In genomic region chr6:57046332-57047256, GRCh38 we compare ENCODE assay signal across 8 cellular contexts. TPM values are rescaled to one million over a fixed set of nuclear protein-coding genes. Genes with fewer than 3 reads are reported as not detected.
DNase-seq lines count a peak whose midpoint lies in the region; ATAC-seq and TF ChIP-seq lines count a peak whose summit lies in the region.
"Not testable (repeated sequence)": the region's sequence is repeated elsewhere in the genome, so short reads cannot be mapped to it uniquely, and the experiment has no call there.

Gene KIAA1586, plus strand, starts transcription at chr6:57046693. Its CDS starts 63 bp downstream, at chr6:57046756.

- not testable (repeated sequence) for TF ChIP-seq EP300 in SK-N-SH (IDR thresholded peaks at IDR 0.05; ENCODE audit: borderline replicate concordance in 1 of 2, low read depth in 1 of 2, low read length in 1 of 2)

- H3K4me2 ChIP-seq in SK-N-SH, result peak within 1 kb of the TSS; percentile 71

- TF ChIP-seq RAD21 in SK-N-SH (IDR thresholded peaks at IDR 0.05; ENCODE audit: low read length), result not testable (repeated sequence)

- H3K79me2 ChIP-seq in SK-N-SH (ENCODE audit: insufficient read depth), result peaks cover 39% of the 10 kb centered on the region

- not testable (repeated sequence) for H3K27me3 ChIP-seq in SK-N-SH (ENCODE audit: insufficient read depth); thoracic aorta (replicated peaks; ENCODE audit: insufficient read depth)

- H4K20me1 ChIP-seq in SK-N-SH (ENCODE audit: insufficient read depth), result not testable (repeated sequence)

- H3K9ac ChIP-seq in SK-N-SH, result peak within 1 kb of the TSS; percentile 62; the same call in 1 of the 2 replicates

- TF ChIP-seq CTCF in NB4 (IDR thresholded peaks at IDR 0.05; ENCODE audit: low read depth, low read length); SK-N-SH (IDR thresholded peaks at IDR 0.05); osteocyte (IDR thresholded peaks at IDR 0.05); thoracic aorta (IDR thresholded peaks at IDR 0.05): not testable (repeated sequence)

- H3K9me2 ChIP-seq in SK-N-SH, result not testable (repeated sequence)

- H3K36me3 Mint-ChIP-seq in osteocyte (ENCODE audit: unreplicated experiment), result peaks cover 16% of the 10 kb centered on the region

- H3K27ac ChIP-seq in SK-N-SH (ENCODE audit: low read depth in 2 of 2, low read length in 1 of 2) (peak within 1 kb of the TSS; percentile 58 to 76), thoracic aorta (peak within 1 kb of the TSS in 1 of 2 donors; percentile 9)

- peak within 1 kb of the TSS; percentile 92 for H3K27ac Mint-ChIP-seq in osteocyte (ENCODE audit: unreplicated experiment)

- not testable (repeated sequence) for H3F3A ChIP-seq in SK-N-SH (replicated peaks; ENCODE audit: insufficient read depth)

- DNase-seq in GM04504 (ENCODE audit: low read depth) (peak; percentile 83), NB4 (ENCODE audit: low read depth) (peak; percentile 97), SK-N-SH (peak; percentile 94), glomerular visceral epithelial cell (ENCODE audit: extremely low spot score) (peak; percentile 92), osteocyte (ENCODE audit: extremely low spot score, unreplicated experiment) (peak; percentile 94), thoracic aorta (ENCODE audit: low spot score) (peak; percentile 76)
- peak; percentile 82 for DNase-seq in activated naive CD4-positive, alpha-beta T cell treated with anti-CD3 and anti-CD28 coated beads, Interleukin-2, amount 50 U/mL, for 16 hours

- H3K4me3 Mint-ChIP-seq in osteocyte (ENCODE audit: unreplicated experiment), result peak within 1 kb of the TSS; percentile 93

- H3K4me1 ChIP-seq in SK-N-SH (ENCODE audit: control insufficient read depth in 1 of 2, insufficient read depth in 2 of 2, low read depth in 1 of 2, low read length in 1 of 2) (peaks cover 0 to 12% of the 10 kb centered on the region in 2 experiments; a peak in 2 of 4 replicates), thoracic aorta (ENCODE audit: control insufficient read depth in 1 of 2, low read depth in 2 of 2) (peaks cover 9 to 10% of the 10 kb centered on the region in 2 donors)

- peaks cover 17 to 30% of the 10 kb centered on the region in 2 experiments for H3K36me3 ChIP-seq in SK-N-SH (replicated peaks in 1 of 2; ENCODE audit: control insufficient read depth in 1 of 2, insufficient read depth in 2 of 2, low read length in 1 of 2)
- peaks cover 10% of the 10 kb centered on the region for H3K36me3 ChIP-seq in thoracic aorta

- H2AFZ ChIP-seq in SK-N-SH (ENCODE audit: low read depth), result peak within 1 kb of the TSS; percentile 96

- H3K27me3 Mint-ChIP-seq in osteocyte (ENCODE audit: unreplicated experiment), result peaks cover 14% of the 10 kb centered on the region

- H3K4me3 ChIP-seq in NB4 (ENCODE audit: low read depth, low read length) (peak within 1 kb of the TSS; percentile 68), SK-N-SH (ENCODE audit: low read depth in 2 of 2, low read length in 1 of 2) (peak within 1 kb of the TSS; percentile 55 to 70), thoracic aorta (peak within 1 kb of the TSS; percentile 75)

- peak; percentile 96 for ATAC-seq in HG02571 (IDR thresholded peaks at IDR 0.05; ENCODE audit: unreplicated experiment)
- peak; percentile 84 for ATAC-seq in thoracic aorta (ENCODE audit: insufficient number of reproducible peaks, low FRiP score, low read depth)

- not testable (repeated sequence) for H3K9me3 ChIP-seq in SK-N-SH, thoracic aorta

- POLR2A ChIA-PET in SK-N-SH (lab: Yijun Ruan, JAX), result interaction anchor here (0.8 to 1.2 kb wide), 2 partner anchors 10 to 43 kb away, joined by 3 read pairs; partner anchors contain the start of gene ZNF451

- WGBS in SK-N-SH (ENCODE audit: low lambda C conversion rate), result under 1% methylated on average over 32 of the region's 78 CpGs

- CTCF ChIA-PET in SK-N-SH (lab: Yijun Ruan, JAX), result interaction anchor here (1.0 to 1.9 kb wide), 3 partner anchors 23 to 142 kb away, joined by 3 to 5 read pairs (median 3); partner anchors contain the start of gene BEND6

- peaks cover 26% of the 10 kb centered on the region for H3K4me1 Mint-ChIP-seq in osteocyte (ENCODE audit: unreplicated experiment)

- not testable (repeated sequence) for H3K9me3 Mint-ChIP-seq in osteocyte (ENCODE audit: unreplicated experiment)

- TF ChIP-seq POLR2A in NB4 (IDR thresholded peaks at IDR 0.05; ENCODE audit: extremely low read depth, insufficient read length), result peak; percentile 70

TF ChIP-seq in SK-N-SH, 30 proteins besides CTCF, POLR2A, EP300 and RAD21:
- peak; percentile 71 for TF ChIP-seq TAF1 (IDR thresholded peaks at IDR 0.05; ENCODE audit: borderline replicate concordance, low read depth, low read length)
- peak; percentile 81; the same call in 1 of the 2 replicates for TF ChIP-seq SIN3A (IDR thresholded peaks at IDR 0.05; ENCODE audit: borderline replicate concordance, low read depth, low read length)
- TF ChIP-seq, protein P1, sequence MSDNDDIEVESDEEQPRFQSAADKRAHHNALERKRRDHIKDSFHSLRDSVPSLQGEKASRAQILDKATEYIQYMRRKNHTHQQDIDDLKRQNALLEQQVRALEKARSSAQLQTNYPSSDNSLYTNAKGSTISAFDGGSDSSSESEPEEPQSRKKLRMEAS (IDR thresholded peaks at IDR 0.05; ENCODE audit: low read depth), result peak; percentile 82
- TF ChIP-seq ZBTB33 (IDR thresholded peaks at IDR 0.05; ENCODE audit: borderline replicate concordance, low read depth), result peak; percentile 66; the same call in 1 of the 2 replicates
- 0 out of 2 replicates have a peak, but pooled peaks have one; percentile 36 for TF ChIP-seq FOXM1 (IDR thresholded peaks at IDR 0.05; ENCODE audit: low read depth)
- peak; percentile 88 for TF ChIP-seq CHD2 (IDR thresholded peaks at IDR 0.05; ENCODE audit: low read length, partially characterized antibody)
- TF ChIP-seq GABPA (IDR thresholded peaks at IDR 0.05; ENCODE audit: low read depth), result peak; percentile 75
- TF ChIP-seq PBX3 (IDR thresholded peaks at IDR 0.05), result 0 out of 2 replicates have a peak, but pooled peaks have one; percentile 6
- peak; percentile 77 for TF ChIP-seq ELF1 (IDR thresholded peaks at IDR 0.05)
- TF ChIP-seq NRF1 (IDR thresholded peaks at IDR 0.05; ENCODE audit: low read depth, low read length), result peak; percentile 44
- TF ChIP-seq MXI1 (IDR thresholded peaks at IDR 0.05; ENCODE audit: low read depth, low read length), result peak; percentile 86
- TF ChIP-seq POLR2AphosphoS5 (IDR thresholded peaks at IDR 0.05; ENCODE audit: low read depth, low read length), result peak; percentile 45; the same call in 1 of the 2 replicates

RNA-seq across cellular contexts. Expression of gene KIAA1586, which starts in this region (rescaled TPM):
- 3.0 and 3.2 TPM in 2 replicates for polyA plus RNA-seq in SK-N-SH (2012; rRNA removed)
- 4.4 and 7.3 TPM in 2 replicates for polyA plus RNA-seq in SK-N-SH (2012; cell fraction: cytosol; rRNA removed)
- polyA plus RNA-seq in SK-N-SH (2012; cell fraction: nucleus; rRNA removed), result 1.5 and 2.7 TPM in 2 replicates
- total RNA-seq in osteocyte (15.7 and 18.1 TPM in 2 replicates), thoracic aorta (10 to 100 TPM in 1 of 2 donors, 1 to 10 TPM in 1; 2.8 to 11.2 TPM)
